Comparison of ENCODE assay signal across 1 cellular context in genomic region chr19:8145969-8146368, GRCh38.
TF ChIP-seq lines count a peak whose summit lies in the region.

No MANE protein-coding gene starts in this region.

TF ChIP-seq in WTC11, 78 proteins besides CTCF, POLR2A, EP300 and RAD21 (continued from another document):
- TF ChIP-seq PRDM15 (CRISPR knock-in tag; IDR thresholded peaks at IDR 0.05) (peak; percentile 70), ETV6 (CRISPR knock-in tag; IDR thresholded peaks at IDR 0.05) (no peak), PRRX2 (CRISPR knock-in tag; IDR thresholded peaks at IDR 0.05) (no peak), EMX1 (CRISPR knock-in tag; IDR thresholded peaks at IDR 0.05) (no peak), ATF3 (CRISPR knock-in tag; conservative IDR thresholded peaks at IDR 0.05) (no peak), TEAD1 (CRISPR knock-in tag; IDR thresholded peaks at IDR 0.05) (no peak), ZNF317 (CRISPR knock-in tag; IDR thresholded peaks at IDR 0.05; ENCODE audit: borderline replicate concordance, low read depth) (no peak), E2F5 (CRISPR knock-in tag; IDR thresholded peaks at IDR 0.05) (no peak), GABPB1 (CRISPR knock-in tag; IDR thresholded peaks at IDR 0.05) (no peak), ATF1 (CRISPR knock-in tag; IDR thresholded peaks at IDR 0.05) (0 out of 2 replicates have a peak, but pooled peaks have one; percentile 19), NR2C2 (CRISPR knock-in tag; IDR thresholded peaks at IDR 0.05) (no peak), TCF7 (CRISPR knock-in tag; IDR thresholded peaks at IDR 0.05; ENCODE audit: low read depth) (no peak), RORB (CRISPR knock-in tag; IDR thresholded peaks at IDR 0.05) (no peak)
- TF ChIP-seq, protein P1, sequence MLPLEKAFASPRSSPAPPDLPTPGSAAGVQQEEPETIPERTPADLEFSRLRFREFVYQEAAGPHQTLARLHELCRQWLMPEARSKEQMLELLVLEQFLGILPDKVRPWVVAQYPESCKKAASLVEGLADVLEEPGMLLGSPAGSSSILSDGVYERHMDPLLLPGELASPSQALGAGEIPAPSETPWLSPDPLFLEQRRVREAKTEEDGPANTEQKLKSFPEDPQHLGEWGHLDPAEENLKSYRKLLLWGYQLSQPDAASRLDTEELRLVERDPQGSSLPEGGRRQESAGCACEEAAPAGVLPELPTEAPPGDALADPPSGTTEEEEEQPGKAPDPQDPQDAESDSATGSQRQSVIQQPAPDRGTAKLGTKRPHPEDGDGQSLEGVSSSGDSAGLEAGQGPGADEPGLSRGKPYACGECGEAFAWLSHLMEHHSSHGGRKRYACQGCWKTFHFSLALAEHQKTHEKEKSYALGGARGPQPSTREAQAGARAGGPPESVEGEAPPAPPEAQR (CRISPR knock-in tag; IDR thresholded peaks at IDR 0.05) = no peak
- TF ChIP-seq, protein P2, sequence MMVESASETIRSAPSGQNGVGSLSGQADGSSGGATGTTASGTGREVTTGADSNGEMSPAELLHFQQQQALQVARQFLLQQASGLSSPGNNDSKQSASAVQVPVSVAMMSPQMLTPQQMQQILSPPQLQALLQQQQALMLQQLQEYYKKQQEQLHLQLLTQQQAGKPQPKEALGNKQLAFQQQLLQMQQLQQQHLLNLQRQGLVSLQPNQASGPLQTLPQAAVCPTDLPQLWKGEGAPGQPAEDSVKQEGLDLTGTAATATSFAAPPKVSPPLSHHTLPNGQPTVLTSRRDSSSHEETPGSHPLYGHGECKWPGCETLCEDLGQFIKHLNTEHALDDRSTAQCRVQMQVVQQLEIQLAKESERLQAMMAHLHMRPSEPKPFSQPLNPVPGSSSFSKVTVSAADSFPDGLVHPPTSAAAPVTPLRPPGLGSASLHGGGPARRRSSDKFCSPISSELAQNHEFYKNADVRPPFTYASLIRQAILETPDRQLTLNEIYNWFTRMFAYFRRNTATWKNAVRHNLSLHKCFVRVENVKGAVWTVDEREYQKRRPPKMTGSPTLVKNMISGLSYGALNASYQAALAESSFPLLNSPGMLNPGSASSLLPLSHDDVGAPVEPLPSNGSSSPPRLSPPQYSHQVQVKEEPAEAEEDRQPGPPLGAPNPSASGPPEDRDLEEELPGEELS (CRISPR knock-in tag; IDR thresholded peaks at IDR 0.05) = 0 out of 2 replicates have a peak, but pooled peaks have one; percentile 51
- TF ChIP-seq, protein P3, sequence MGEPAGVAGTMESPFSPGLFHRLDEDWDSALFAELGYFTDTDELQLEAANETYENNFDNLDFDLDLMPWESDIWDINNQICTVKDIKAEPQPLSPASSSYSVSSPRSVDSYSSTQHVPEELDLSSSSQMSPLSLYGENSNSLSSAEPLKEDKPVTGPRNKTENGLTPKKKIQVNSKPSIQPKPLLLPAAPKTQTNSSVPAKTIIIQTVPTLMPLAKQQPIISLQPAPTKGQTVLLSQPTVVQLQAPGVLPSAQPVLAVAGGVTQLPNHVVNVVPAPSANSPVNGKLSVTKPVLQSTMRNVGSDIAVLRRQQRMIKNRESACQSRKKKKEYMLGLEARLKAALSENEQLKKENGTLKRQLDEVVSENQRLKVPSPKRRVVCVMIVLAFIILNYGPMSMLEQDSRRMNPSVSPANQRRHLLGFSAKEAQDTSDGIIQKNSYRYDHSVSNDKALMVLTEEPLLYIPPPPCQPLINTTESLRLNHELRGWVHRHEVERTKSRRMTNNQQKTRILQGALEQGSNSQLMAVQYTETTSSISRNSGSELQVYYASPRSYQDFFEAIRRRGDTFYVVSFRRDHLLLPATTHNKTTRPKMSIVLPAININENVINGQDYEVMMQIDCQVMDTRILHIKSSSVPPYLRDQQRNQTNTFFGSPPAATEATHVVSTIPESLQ (CRISPR knock-in tag; IDR thresholded peaks at IDR 0.05) = no peak
